1 cellular context compared by ENCODE assay signal in genomic region chr17:4744999-4745969, GRCh38.
TF ChIP-seq lines count a peak whose summit lies in the region.

No MANE protein-coding gene starts in this region.

TF ChIP-seq in IMR-90, 13 proteins besides CTCF, POLR2A, EP300 and RAD21 (continued from another document):
- TF ChIP-seq ELK1 (IDR thresholded peaks at IDR 0.05; ENCODE audit: borderline replicate concordance, low read depth, low read length) (no peak), USF2 (IDR thresholded peaks at IDR 0.05; ENCODE audit: low read depth, low read length) (no peak)
